In genomic region chr1:151146072-151146415, GRCh38 we compare ENCODE assay signal across 8 cellular contexts. TPM values are rescaled to one million over a fixed set of nuclear protein-coding genes. Genes with fewer than 3 reads are reported as not detected.
DNase-seq lines count a peak whose midpoint lies in the region; TF ChIP-seq lines count a peak whose summit lies in the region.

No MANE protein-coding gene starts in this region.

- TF ChIP-seq CTCF in colonic mucosa (IDR thresholded peaks at IDR 0.05) = no peak

- H3K9ac ChIP-seq in colonic mucosa (ENCODE audit: low read depth in 2 of 2, low read length in 2 of 2) (peak overlapping the region; percentile 20 to 81), muscle layer of colon (ENCODE audit: low read length) (peak overlapping the region; percentile 53)

- no peaks in the 10 kb centered on the region for H3K27me3 ChIP-seq in colonic mucosa
- H3K27me3 ChIP-seq in muscle layer of colon (ENCODE audit: control insufficient read depth in 1 of 2, insufficient read depth in 2 of 2, low read length in 2 of 2) = no peaks in the 10 kb centered on the region

- no peaks in the 10 kb centered on the region for H3K4me1 ChIP-seq in colonic mucosa
- H3K4me1 ChIP-seq in muscle layer of colon (ENCODE audit: insufficient read depth, low read length) = peaks cover 30% of the 10 kb centered on the region

- H3K36me3 ChIP-seq in KOPT-K1 (ENCODE audit: insufficient read depth, low read length) (no peaks in the 10 kb centered on the region), colonic mucosa (no peaks in the 10 kb centered on the region), muscle layer of colon (ENCODE audit: insufficient read depth, low read length) (no peaks in the 10 kb centered on the region)

- H3K9me3 ChIP-seq in KOPT-K1 (ENCODE audit: insufficient read depth, low read length, poor library complexity, severe bottlenecking) (no peaks in the 10 kb centered on the region), colonic mucosa (no peaks in the 10 kb centered on the region), muscle layer of colon (ENCODE audit: low read length) (no peaks in the 10 kb centered on the region)

- H3K27ac ChIP-seq in KOPT-K1 (ENCODE audit: low read depth, low read length, poor library complexity, severe bottlenecking) (peak overlapping the region; percentile 36), colonic mucosa (no peak overlapping the region), muscle layer of colon (ENCODE audit: low read depth, low read length) (peak overlapping the region; percentile 90)

- DNase-seq in ELR (ENCODE audit: low read depth) = peak; percentile 34
- DNase-seq in colonic mucosa = peak; percentile 35
- no peak for DNase-seq in NCI-H510A treated with DMSO at 0.1 percent for 48 hours (lab: John Stamatoyannopoulos, UW)
- no peak for DNase-seq in HK-2 (ENCODE audit: unreplicated experiment)
- DNase-seq in HuH-7 (ENCODE audit: low spot score) = no peak
- DNase-seq in hepatic stellate cell (ENCODE audit: low spot score) = no peak

- H3K4me3 ChIP-seq in colonic mucosa = peak overlapping the region; percentile 80
- H3K4me3 ChIP-seq in muscle layer of colon (ENCODE audit: low read depth in 1 of 2, low read length in 2 of 2) = peak overlapping the region; percentile 85 to 97

- intact Hi-C loops in colonic mucosa (cut with DNase I) = no loop called here

RNA-seq across cellular contexts. Expression of gene SEMA6C, which starts 0.4 kb away (rescaled TPM):
- 1 to 10 TPM; 1.6 to 3.2 TPM for total RNA-seq in colonic mucosa

RNA-seq across cellular contexts. Expression of gene TNFAIP8L2, which starts 10.4 kb away (rescaled TPM):
- 1 to 10 TPM in 1 of 2 donors, under 1 TPM in 1; 0.72 to 1.2 TPM for total RNA-seq in colonic mucosa

RNA-seq across cellular contexts. Expression of gene LYSMD1, which starts 19.7 kb away (rescaled TPM):
- 1 to 10 TPM; 6.8 to 7.2 TPM for total RNA-seq in colonic mucosa

RNA-seq across cellular contexts. Expression of gene SCNM1, which starts 19.9 kb away (rescaled TPM):
- total RNA-seq in colonic mucosa = 10 to 100 TPM; 22.7 to 31.8 TPM

RNA-seq across cellular contexts. Expression of gene TMOD4, which starts 29.7 kb away (rescaled TPM):
- total RNA-seq in colonic mucosa = under 1 TPM in 1 of 2 donors, not detected in 1; 0.67 TPM

Comparison
In these comparisons a context has a peak if more than half of its experiments do, and no peak if none do; other contexts are left out.
1. DNase-seq: peak in ELR (single experiment) and colonic mucosa (single experiment); none in NCI-H510A treated with DMSO at 0.1 percent for 48 hours (single experiment), HK-2 (single experiment), HuH-7 (single experiment) and hepatic stellate cell (single experiment).